16 cellular contexts compared by ENCODE assay signal in the genomic region with DNA sequence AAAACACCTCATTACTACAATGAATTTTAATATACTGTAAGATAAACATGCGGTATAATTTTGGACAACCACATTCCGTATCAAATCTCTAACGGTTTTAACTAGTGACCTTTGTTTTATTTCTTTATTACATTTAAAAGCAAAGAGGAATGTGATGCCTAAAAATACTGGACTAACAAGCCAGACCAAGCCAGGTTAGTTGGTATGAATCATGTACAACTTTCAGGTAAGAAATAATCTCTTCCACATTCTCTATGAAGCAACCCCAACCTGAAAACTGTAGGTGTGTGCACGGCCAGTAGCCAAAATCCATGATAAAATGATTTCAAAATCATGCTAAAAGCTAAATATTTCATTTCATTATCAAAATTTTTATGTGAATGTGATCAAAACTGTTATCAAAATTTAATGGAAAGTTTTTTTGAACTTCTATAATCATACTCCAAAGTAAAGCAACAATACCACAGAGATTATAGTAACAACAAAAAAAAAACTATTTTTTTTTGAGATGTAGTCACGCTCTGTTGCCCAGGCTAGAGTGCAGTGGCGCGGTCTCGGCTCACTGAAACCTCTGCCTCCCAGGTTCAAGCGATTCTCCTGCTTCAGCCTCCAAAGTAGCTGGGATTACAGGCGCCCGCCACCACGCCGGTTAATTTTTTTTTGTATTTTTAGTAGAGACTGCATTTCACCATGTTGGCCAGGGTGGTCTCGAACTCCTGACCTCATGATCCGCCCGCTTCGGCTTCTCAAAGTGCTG.
DNase-seq lines count a peak whose midpoint lies in the region; TF ChIP-seq lines count a peak whose summit lies in the region.
"Had no signal": no experiment of that assay in that cellular context is flagged by ENCODE, and none has a peak within 500 bp of the region (broad histone marks: within the 10 kb centered on the region; RNA-seq: fewer than 3 reads in every experiment).

No MANE protein-coding gene starts in this region.

- no peak for TF ChIP-seq POLR2A in stomach (IDR thresholded peaks at IDR 0.05)

- peak overlapping the region; percentile 49 for H3K4me3 ChIP-seq in GM12865 (ENCODE audit: low read depth, low read length)
- peak overlapping the region; percentile 26 for H3K4me3 ChIP-seq in OCI-LY1 (ENCODE audit: low read depth, low read length, poor library complexity, severe bottlenecking)
- no peak overlapping the region for H3K4me3 ChIP-seq in epithelial cell of esophagus (ENCODE audit: low read length)
- H3K4me3 ChIP-seq in stomach, result no peak overlapping the region
- H3K4me3 ChIP-seq in dorsolateral prefrontal cortex, result no peak overlapping the region
- H3K4me3 ChIP-seq: vagina had no signal

- peaks cover 91% of the 10 kb centered on the region for H3K79me2 ChIP-seq in OCI-LY1 (ENCODE audit: insufficient read depth, low read length)

- H3K27me3 ChIP-seq in OCI-LY1 (ENCODE audit: insufficient read depth, low read length) (no peaks in the 10 kb centered on the region), stomach (no peaks in the 10 kb centered on the region), dorsolateral prefrontal cortex (no peaks in the 10 kb centered on the region)
- H3K27me3 ChIP-seq: vagina had no signal

- H3K9me3 ChIP-seq in OCI-LY1 (ENCODE audit: low read length) (no peaks in the 10 kb centered on the region), stomach (no peaks in the 10 kb centered on the region)
- H3K9me3 ChIP-seq: vagina had no signal

- no peak for TF ChIP-seq EP300 in stomach (IDR thresholded peaks at IDR 0.05)

- peak overlapping the region; percentile 31; the same call in 1 of the 2 replicates for H3K9ac ChIP-seq in OCI-LY1 (ENCODE audit: low read length)

- in situ Hi-C loops in G401 (cut with HindIII; ENCODE audit: low sequenced_read_pairs), result no loop called here

- peaks cover 11% of the 10 kb centered on the region; the same call in 1 of the 2 replicates for H3F3A ChIP-seq in OCI-LY1 (ENCODE audit: insufficient read depth, low read length)

- WGBS in stomach, 5 donors, result 86 to 93% (median 89%) methylated on average over 17 of the region's 17 CpGs

- TF ChIP-seq CTCF in GM12865 (IDR thresholded peaks at IDR 0.05; ENCODE audit: insufficient read depth, low read depth, low read length, missing control alignments) (no peak), OCI-LY1 (IDR thresholded peaks at IDR 0.05; ENCODE audit: low read length) (no peak), epithelial cell of esophagus (IDR thresholded peaks at IDR 0.05; ENCODE audit: insufficient read depth, low read depth, low read length, missing control alignments) (no peak), stomach (IDR thresholded peaks at IDR 0.05) (no peak), dorsolateral prefrontal cortex (IDR thresholded peaks at IDR 0.05 in 54 of 56, conservative IDR thresholded peaks at IDR 0.05 in 2 of 56; ENCODE audit: low read depth in 1 of 56, partially characterized antibody in 56 of 56) (no peak)

- H3K4me2 ChIP-seq in OCI-LY1 (ENCODE audit: low read length), result peak overlapping the region; percentile 45

- H2AFZ ChIP-seq in OCI-LY1 (ENCODE audit: low read length), result no peak overlapping the region

- intact Hi-C loops in stomach (cut with DNase I; ENCODE audit: low total_unique reads), result no loop called here
- intact Hi-C loops in dorsolateral prefrontal cortex (cut with DNase I), result loop anchor here in 1 of 2 donors (10.0 kb wide), 2 partner anchors 55 to 205 kb away; partner anchors contain the start of gene JMJD1C

- H3K9me2 ChIP-seq in OCI-LY1 (ENCODE audit: low read depth, low read length), result no peaks in the 10 kb centered on the region

- peaks cover 14% of the 10 kb centered on the region; the same call in 1 of the 2 replicates for H3K36me3 ChIP-seq in OCI-LY1 (ENCODE audit: insufficient read depth, low read length)
- peaks cover 0 to 9% (median 2%) of the 10 kb centered on the region in 4 donors for H3K36me3 ChIP-seq in stomach
- H3K36me3 ChIP-seq: vagina had no signal

- H3K27ac ChIP-seq in OCI-LY1 (ENCODE audit: low read depth, low read length, poor library complexity, severe bottlenecking) (peak overlapping the region; percentile 91), stomach (peak overlapping the region in 4 of 5 donors; percentile 45 to 74 (median 66)), dorsolateral prefrontal cortex (peak overlapping the region in 14 of 59 donors; percentile 4 to 59 (median 23))

- DNase-seq in GM12865 (ENCODE audit: low read depth), result no peak
- peak; percentile 73 for DNase-seq in epithelial cell of esophagus (ENCODE audit: low read depth)
- no peak for DNase-seq in stomach
- DNase-seq in dorsolateral prefrontal cortex, result no peak
- DNase-seq in G401 (ENCODE audit: low spot score), result no peak
- no peak for DNase-seq in putamen (ENCODE audit: low spot score)
- DNase-seq: activated CD8-positive, alpha-beta memory T cell treated with anti-CD3 and anti-CD28 coated beads for 24 hours; activated naive CD4-positive, alpha-beta T cell treated with Interleukin-2 at 50 U/mL for 16 hours; DMS79; foreskin melanocyte; NCI-H1417; stimulated activated CD4-positive, alpha-beta T cell treated with anti-CD3 and anti-CD28 coated beads, Interleukin-2, amount 100 ng/mL, for 48 hours; stimulated activated CD8-positive, alpha-beta memory T cell treated with anti-CD3 and anti-CD28 coated beads, Interleukin-4, amount 100 ng/mL, for 48 hours; SW 1271 had no signal

- no peaks in the 10 kb centered on the region for H4K20me1 ChIP-seq in OCI-LY1 (ENCODE audit: insufficient read depth, low read length)

- H3K4me1 ChIP-seq in OCI-LY1 (ENCODE audit: insufficient read depth, low read length, severe bottlenecking) (peaks cover 96% of the 10 kb centered on the region), stomach (peaks cover 61 to 98% (median 76%) of the 10 kb centered on the region in 4 donors)

Comparison
In these comparisons a context has a peak if more than half of its experiments do, and no peak if none do; other contexts are left out.
1. H3K4me3 ChIP-seq: peak in GM12865 (single experiment) and OCI-LY1 (single experiment); none in epithelial cell of esophagus (single experiment), stomach (0 of 4) and dorsolateral prefrontal cortex (0 of 59).